26 cellular contexts compared by ENCODE assay signal in the genomic region with DNA sequence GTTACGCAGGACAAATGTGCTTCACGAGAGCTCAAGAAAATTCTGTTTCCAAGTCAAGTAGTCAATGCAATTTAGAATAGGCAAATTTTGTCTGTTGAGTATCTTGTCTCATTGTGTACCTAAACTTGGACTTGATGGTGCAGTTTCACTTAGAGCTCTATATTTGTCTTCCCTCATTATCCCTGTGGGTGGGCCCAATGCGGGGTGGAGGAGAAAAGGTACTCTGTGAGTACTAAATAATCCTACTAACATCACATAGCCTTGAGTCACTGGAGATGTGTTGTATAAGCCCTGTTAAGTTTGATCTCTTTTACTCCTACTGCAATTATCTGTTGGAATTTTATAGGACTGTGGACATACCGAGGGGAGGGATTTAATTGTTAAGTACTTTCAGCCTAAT.
"Had no signal": no experiment of that assay in that cellular context is flagged by ENCODE, and none has a peak within 500 bp of the region (broad histone marks: within the 10 kb centered on the region; RNA-seq: fewer than 3 reads in every experiment).

No MANE protein-coding gene starts in this region.

- H3K9me3 ChIP-seq: left ventricle myocardium inferior, mucosa of descending colon, ovary, right atrium auricular region, right lobe of liver, testis, thyroid gland, transverse colon, upper lobe of left lung, vagina had no signal

- H3K4me1 ChIP-seq: left ventricle myocardium inferior, right atrium auricular region, right lobe of liver, testis, thyroid gland, transverse colon, upper lobe of left lung, vagina had no signal

- DNase-seq: immature natural killer cell; islet precursor cell; left ventricle myocardium inferior; mesendoderm; midbrain; mucosa of descending colon; naive thymus-derived CD4-positive, alpha-beta T cell; ovary; right lobe of liver; stimulated activated CD4-positive, alpha-beta T cell treated with anti-CD3 and anti-CD28 coated beads, Interleukin-1b, Interleukin-23, amount 100 ng/mL, for 48 hours; stimulated activated CD4-positive, alpha-beta T cell treated with anti-CD3 and anti-CD28 coated beads, Interleukin-2, amount 100 ng/mL, for 48 hours; stimulated activated CD4-positive, alpha-beta T cell treated with anti-CD3 and anti-CD28 coated beads, Interleukin-4, amount 100 ng/mL, for 4 hours; stimulated activated CD8-positive, alpha-beta memory T cell treated with anti-CD3 and anti-CD28 coated beads, Interleukin-4, amount 100 ng/mL, for 48 hours; stimulated activated naive CD4-positive, alpha-beta T cell treated with Interleukin-2 at 50 U/mL for 16 hours; stimulated activated naive CD8-positive, alpha-beta T cell treated with anti-CD3 and anti-CD28 coated beads, Interleukin-15, amount 100 ng/mL, for 72 hours; substantia nigra; testis; thyroid gland; transverse colon; upper lobe of left lung had no signal

- H3K27ac ChIP-seq: left ventricle myocardium inferior, ovary, right atrium auricular region, right lobe of liver, testis, thyroid gland, transverse colon, upper lobe of left lung, vagina had no signal

- ATAC-seq: mucosa of descending colon; naive thymus-derived CD4-positive, alpha-beta T cell; natural killer cell treated with Interleukin-12 subunit alpha and Interleukin-12 subunit beta and Interleukin-15 and Interleukin-18, amount 100 ng/mL, for 72 hours; right lobe of liver; stimulated activated memory B cell treated with anti-CD40 and anti-IgM and Interleukin-4, amounts not matched to agents 10 μg/mL and 1 μg/mL and 100 μg/mL, for 72 hours; stimulated activated naive CD8-positive, alpha-beta T cell treated with anti-CD3 and anti-CD28 coated beads, Interleukin-15, amount 100 ng/mL, for 72 hours had no signal

- H3K27me3 ChIP-seq: ovary, right atrium auricular region, right lobe of liver, testis, thyroid gland, transverse colon, upper lobe of left lung, vagina had no signal

- H3K36me3 ChIP-seq: left ventricle myocardium inferior, ovary, right atrium auricular region, right lobe of liver, thyroid gland, transverse colon, upper lobe of left lung, vagina had no signal

- H3K4me3 ChIP-seq: left ventricle myocardium inferior, lung, mucosa of descending colon, ovary, right atrium auricular region, right lobe of liver, smooth muscle cell, testis, thyroid gland, transverse colon, upper lobe of left lung, vagina had no signal
